ENCODE assay signal across 22 cellular contexts in the genomic region with DNA sequence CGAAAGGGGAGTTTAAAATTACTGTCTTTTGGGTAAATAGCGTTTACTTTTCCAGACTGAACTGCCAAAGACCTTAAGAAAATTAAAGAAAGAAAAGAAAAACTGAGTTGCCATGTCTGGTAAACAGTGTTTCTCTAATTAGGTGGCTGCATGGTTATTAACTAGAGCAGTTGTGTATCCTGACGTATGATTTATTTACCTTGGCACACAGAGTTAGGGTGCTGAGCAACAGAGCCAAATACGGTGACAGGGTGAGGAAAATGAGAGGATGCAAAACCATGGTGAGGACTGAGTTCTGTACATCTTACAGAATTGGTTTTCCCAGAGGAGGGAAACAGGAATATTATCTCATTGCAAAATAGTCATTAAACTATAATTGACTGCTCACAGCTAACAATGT.
DNase-seq lines count a peak whose midpoint lies in the region; TF ChIP-seq lines count a peak whose summit lies in the region.
"Had no signal": no experiment of that assay in that cellular context is flagged by ENCODE, and none has a peak within 500 bp of the region (broad histone marks: within the 10 kb centered on the region; RNA-seq: fewer than 3 reads in every experiment).

No MANE protein-coding gene starts in this region.

- peaks cover 40% of the 10 kb centered on the region for H3K9me3 Mint-ChIP-seq in nephron progenitor cell

- H3K9me3 ChIP-seq in A673 (ENCODE audit: low read depth, low read length, poor library complexity, severe bottlenecking) = peaks cover 18% of the 10 kb centered on the region
- no peaks in the 10 kb centered on the region for H3K9me3 ChIP-seq in trophoblast cell (ENCODE audit: insufficient read depth, low read depth, low read length)
- H3K9me3 ChIP-seq: prostate gland had no signal

- POLR2A ChIA-PET in A673 (lab: Charles Lee; ENCODE audit: low non-redundant PET) = no interaction called here

- no peak overlapping the region for H3K18ac ChIP-seq in trophoblast cell (ENCODE audit: low read length)

- no peak overlapping the region for H2AK5ac ChIP-seq in trophoblast cell (ENCODE audit: low read length)

- H2BK5ac ChIP-seq in trophoblast cell (ENCODE audit: low read depth, low read length, poor library complexity) = no peak overlapping the region

- H3K4ac ChIP-seq in trophoblast cell (ENCODE audit: low read depth, low read length) = no peak overlapping the region

- intact Hi-C loops in A673 (cut with micrococcal nuclease; ENCODE audit: unreplicated experiment) = no loop called here
- intact Hi-C loops in posterior vena cava (cut with DNase I) = no loop called here

- H3K27ac ChIP-seq in A673 (ENCODE audit: low read depth, low read length, poor library complexity, severe bottlenecking) (peak overlapping the region; percentile 49), coronary artery (peak overlapping the region; percentile 19 to 30), trophoblast cell (ENCODE audit: low read depth, low read length) (no peak overlapping the region)
- H3K27ac ChIP-seq: prostate gland, vagina, VCaP had no signal

- no peak overlapping the region for H3K23ac ChIP-seq in trophoblast cell (ENCODE audit: low read length)

- H3K27me3 ChIP-seq in A673 (replicated peaks; ENCODE audit: insufficient read depth, low read depth, low read length, poor library complexity) (no peaks in the 10 kb centered on the region), trophoblast cell (ENCODE audit: insufficient read depth, low read length) (no peaks in the 10 kb centered on the region)
- H3K27me3 ChIP-seq: vagina had no signal

- no peak overlapping the region for H2BK120ac ChIP-seq in trophoblast cell (ENCODE audit: insufficient read depth, low read length, poor library complexity)

- CTCF ChIA-PET in A673 (lab: Charles Lee) = no interaction called here

- DNase-seq in A673 (ENCODE audit: low spot score) = no peak
- peak; percentile 54 for DNase-seq in NCI-H1694 (lab: John Stamatoyannopoulos, UW)
- no peak for DNase-seq in coronary artery (ENCODE audit: low spot score)
- DNase-seq in nephron progenitor cell = no peak
- no peak for DNase-seq in activated naive CD4-positive, alpha-beta T cell treated with Interleukin-2 at 50 U/mL for 16 hours
- DNase-seq in trophoblast cell = no peak
- DNase-seq in GDM1 (lab: John Stamatoyannopoulos, UW) = no peak
- DNase-seq in posterior vena cava (ENCODE audit: low spot score) = no peak
- DNase-seq: activated CD8-positive, alpha-beta T cell treated with anti-CD3 and anti-CD28 coated beads for 36 hours; activated naive CD8-positive, alpha-beta T cell treated with anti-CD3 and anti-CD28 coated beads for 36 hours; activated T-cell treated with anti-CD3 and anti-CD28 coated beads, Interleukin-2, amount 50 U/mL, for 48 hours; central memory CD4-positive, alpha-beta T cell; effector memory CD4-positive, alpha-beta T cell; EL; Karpas-422; left colon; NCI-H1417; NCI-H524 treated with DMSO at 0.1 percent for 48 hours; stimulated activated naive CD8-positive, alpha-beta T cell treated with anti-CD3 and anti-CD28 coated beads, Interleukin-15, amount 100 ng/mL, for 72 hours had no signal

- H2BK12ac ChIP-seq in trophoblast cell (ENCODE audit: low read length) = no peak overlapping the region

- H2AFZ ChIP-seq in trophoblast cell (ENCODE audit: insufficient read depth, low read length, poor library complexity) = no peak overlapping the region

- H3K4me1 ChIP-seq in A673 (ENCODE audit: insufficient read depth, low read length, poor library complexity, severe bottlenecking) = peaks cover 17% of the 10 kb centered on the region
- peaks cover 0 to 3% of the 10 kb centered on the region in 2 experiments for H3K4me1 ChIP-seq in trophoblast cell (ENCODE audit: control insufficient read depth in 1 of 2, insufficient read depth in 2 of 2, low read length in 2 of 2)
- H3K4me1 ChIP-seq: prostate gland, vagina had no signal

- no peak overlapping the region for H3K14ac ChIP-seq in trophoblast cell (ENCODE audit: low read length)

- H4K12ac ChIP-seq in trophoblast cell (ENCODE audit: low read depth, low read length) = no peak overlapping the region

- H3K4me3 ChIP-seq in A673 (ENCODE audit: low read depth, low read length, poor library complexity, severe bottlenecking) (no peak overlapping the region), coronary artery (no peak overlapping the region), trophoblast cell (ENCODE audit: low read depth, low read length) (no peak overlapping the region)
- H3K4me3 ChIP-seq: prostate gland, vagina had no signal

- TF ChIP-seq CTCF in A673 (conservative IDR thresholded peaks at IDR 0.05; ENCODE audit: low read depth, low read length) (no peak), coronary artery (IDR thresholded peaks at IDR 0.05) (no peak), nephron progenitor cell (IDR thresholded peaks at IDR 0.05) (no peak)

- no peak overlapping the region for H3K4me3 Mint-ChIP-seq in nephron progenitor cell
- H3K4me3 Mint-ChIP-seq: activated CD8-positive, alpha-beta T cell treated with anti-CD3 and anti-CD28 coated beads for 36 hours; activated naive CD8-positive, alpha-beta T cell treated with anti-CD3 and anti-CD28 coated beads for 36 hours; stimulated activated naive CD8-positive, alpha-beta T cell treated with anti-CD3 and anti-CD28 coated beads, Interleukin-15, amount 100 ng/mL, for 72 hours had no signal

- H3K79me2 ChIP-seq in trophoblast cell (ENCODE audit: control insufficient read depth, insufficient read depth, low read length, poor library complexity) = no peaks in the 10 kb centered on the region

- H4K8ac ChIP-seq in trophoblast cell (ENCODE audit: low read depth, low read length) = no peak overlapping the region

- H3K36me3 ChIP-seq in A673 (ENCODE audit: insufficient read depth, low read length, poor library complexity, severe bottlenecking) = no peaks in the 10 kb centered on the region
- H3K36me3 ChIP-seq in trophoblast cell (ENCODE audit: control insufficient read depth in 1 of 2, insufficient read depth in 2 of 2, low read length in 2 of 2) = no peaks in the 10 kb centered on the region
- H3K36me3 ChIP-seq: prostate gland, vagina had no signal

- no peak overlapping the region for H3K4me2 ChIP-seq in trophoblast cell (ENCODE audit: low read length)

- H3K79me1 ChIP-seq in trophoblast cell (ENCODE audit: low read length) = no peaks in the 10 kb centered on the region

- WGBS in trophoblast cell (ENCODE audit: extremely low coverage, insufficient coverage, insufficient read length) = no CpG with 5 or more reads among the region's 4 CpGs

- peak overlapping the region; percentile 46 for H3K27ac Mint-ChIP-seq in nephron progenitor cell
- H3K27ac Mint-ChIP-seq: activated CD8-positive, alpha-beta T cell treated with anti-CD3 and anti-CD28 coated beads for 36 hours; activated naive CD8-positive, alpha-beta T cell treated with anti-CD3 and anti-CD28 coated beads for 36 hours; stimulated activated naive CD8-positive, alpha-beta T cell treated with anti-CD3 and anti-CD28 coated beads, Interleukin-15, amount 100 ng/mL, for 72 hours had no signal

- no peak overlapping the region for H4K91ac ChIP-seq in trophoblast cell (ENCODE audit: low read depth, low read length)

- H3K36me3 Mint-ChIP-seq in nephron progenitor cell (ENCODE audit: low read depth) = peaks cover 18% of the 10 kb centered on the region
- H3K36me3 Mint-ChIP-seq: activated naive CD8-positive, alpha-beta T cell treated with anti-CD3 and anti-CD28 coated beads for 36 hours had no signal

- no peaks in the 10 kb centered on the region for H3K27me3 Mint-ChIP-seq in nephron progenitor cell (ENCODE audit: low read depth, poor library complexity)
- H3K27me3 Mint-ChIP-seq: activated CD8-positive, alpha-beta T cell treated with anti-CD3 and anti-CD28 coated beads for 36 hours; activated naive CD8-positive, alpha-beta T cell treated with anti-CD3 and anti-CD28 coated beads for 36 hours; stimulated activated naive CD8-positive, alpha-beta T cell treated with anti-CD3 and anti-CD28 coated beads, Interleukin-15, amount 100 ng/mL, for 72 hours had no signal

- peaks cover 24% of the 10 kb centered on the region for H3K4me1 Mint-ChIP-seq in nephron progenitor cell
- H3K4me1 Mint-ChIP-seq: activated naive CD8-positive, alpha-beta T cell treated with anti-CD3 and anti-CD28 coated beads for 36 hours; stimulated activated naive CD8-positive, alpha-beta T cell treated with anti-CD3 and anti-CD28 coated beads, Interleukin-15, amount 100 ng/mL, for 72 hours had no signal

- no peak overlapping the region for H3K9ac ChIP-seq in trophoblast cell (ENCODE audit: low read length)

- no TSS peak for BruUV-seq in A673 (replicated peaks; lab: Mats Ljungman, UMichigan)
